In the genomic region with DNA sequence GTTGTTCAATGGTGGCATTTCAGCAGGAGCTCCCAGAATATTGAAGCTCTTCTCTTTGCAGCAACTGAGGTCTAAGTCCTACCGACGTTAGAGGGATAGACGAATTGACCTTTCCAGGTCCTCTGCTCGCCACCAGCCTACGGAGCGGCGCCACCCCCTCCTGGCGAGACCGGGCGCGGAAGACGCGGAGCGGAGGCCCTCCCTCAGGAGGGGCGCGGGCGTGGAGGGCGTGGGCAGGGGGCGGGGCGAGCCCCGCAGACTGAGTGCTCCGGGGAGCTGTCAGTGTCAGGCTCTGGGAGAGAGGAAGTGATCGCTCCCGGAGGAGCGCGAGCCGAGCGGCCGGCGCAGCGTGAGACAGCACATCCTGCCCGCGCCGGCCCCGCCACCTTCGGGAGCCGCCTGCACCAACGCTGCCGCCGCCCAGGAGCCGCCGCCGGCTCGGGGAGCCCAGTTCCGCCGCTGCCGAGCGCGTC, we compare ENCODE assay signal across 8 cellular contexts. TPM values are rescaled to one million over a fixed set of nuclear protein-coding genes. Genes with fewer than 3 reads are reported as not detected.
DNase-seq lines count a peak whose midpoint lies in the region; ATAC-seq and TF ChIP-seq lines count a peak whose summit lies in the region.

A gene (plus strand): TSS at position 257 of the 473 bp plus-strand sequence. CDS start 32,176 bp downstream, outside the sequence.

- H3K79me2 ChIP-seq in OCI-LY1 (ENCODE audit: insufficient read depth, low read length): no peaks in the 10 kb centered on the region
- H3K79me2 ChIP-seq in OCI-LY7 (ENCODE audit: insufficient read depth, low read depth, low read length): no peaks in the 10 kb centered on the region

- H3K36me3 ChIP-seq in OCI-LY1 (ENCODE audit: insufficient read depth, low read length) (no peaks in the 10 kb centered on the region), OCI-LY7 (ENCODE audit: insufficient read depth, low read length) (no peaks in the 10 kb centered on the region)

- no peaks in the 10 kb centered on the region for H3F3A ChIP-seq in OCI-LY1 (ENCODE audit: insufficient read depth, low read length)

- DNase-seq in Daoy (ENCODE audit: low read depth) (peak; percentile 88), HT-29 (ENCODE audit: low spot score) (peak; percentile 60), astrocyte of the hippocampus (ENCODE audit: low read depth, low spot score) (peak; percentile 80), hypothalamus (lab: John Stamatoyannopoulos, UW) (peak in 46 of 51 donors; percentile 9 to 84 (median 52)), putamen (ENCODE audit: low spot score) (peak; percentile 77), OCI-LY7 (ENCODE audit: low spot score) (no peak)

- CTCF ChIA-PET in OCI-LY7 (lab: Charles Lee; ENCODE audit: unreplicated experiment): no interaction called here

- peak within 1 kb of the TSS; percentile 36 for H3K4me2 ChIP-seq in OCI-LY1 (ENCODE audit: low read length)
- no peak within 1 kb of the TSS for H3K4me2 ChIP-seq in OCI-LY7 (ENCODE audit: low read length)

- no peak within 1 kb of the TSS for H2AFZ ChIP-seq in OCI-LY1 (ENCODE audit: low read length)
- no peak within 1 kb of the TSS for H2AFZ ChIP-seq in OCI-LY7 (ENCODE audit: low read length)

- H3K4me3 ChIP-seq in OCI-LY1 (ENCODE audit: low read depth, low read length, poor library complexity, severe bottlenecking) (peak within 1 kb of the TSS; percentile 59), OCI-LY7 (ENCODE audit: low read depth, low read length, poor library complexity, severe bottlenecking) (no peak within 1 kb of the TSS)

- H4K20me1 ChIP-seq in OCI-LY1 (ENCODE audit: insufficient read depth, low read length) (no peaks in the 10 kb centered on the region), OCI-LY7 (ENCODE audit: insufficient read depth, low read length) (no peaks in the 10 kb centered on the region)

- intact Hi-C loops in OCI-LY7 (cut with micrococcal nuclease; ENCODE audit: unreplicated experiment): no loop called here

- ATAC-seq in GM21528 (IDR thresholded peaks at IDR 0.05; ENCODE audit: low FRiP score, unreplicated experiment): peak; percentile 94

- H3K9me3 ChIP-seq in OCI-LY1 (ENCODE audit: low read length) (no peaks in the 10 kb centered on the region), OCI-LY7 (ENCODE audit: low read length) (no peaks in the 10 kb centered on the region)

- H3K9ac ChIP-seq in OCI-LY1 (ENCODE audit: low read length): peak within 1 kb of the TSS; percentile 56; the same call in 1 of the 2 replicates

- POLR2A ChIA-PET in OCI-LY7 (lab: Charles Lee): interaction anchor here (0.7 to 1.3 kb wide), 2 partner anchors 36 to 342 kb away, joined by 4 to 5 read pairs; no protein-coding TSS in a partner anchor

- H3K9me2 ChIP-seq in OCI-LY1 (ENCODE audit: low read depth, low read length) (no peaks in the 10 kb centered on the region), OCI-LY7 (ENCODE audit: insufficient read depth, low read length) (no peaks in the 10 kb centered on the region)

- H3K27ac ChIP-seq in OCI-LY1 (ENCODE audit: low read depth, low read length, poor library complexity, severe bottlenecking): peak within 1 kb of the TSS; percentile 52
- no peak within 1 kb of the TSS for H3K27ac ChIP-seq in OCI-LY7 (ENCODE audit: low read depth, low read length, poor library complexity, severe bottlenecking)

- TF ChIP-seq CTCF in OCI-LY1 (IDR thresholded peaks at IDR 0.05; ENCODE audit: low read length): no peak
- TF ChIP-seq CTCF in OCI-LY7 (conservative IDR thresholded peaks at IDR 0.05; ENCODE audit: low read length): no peak

- H3K27me3 ChIP-seq in OCI-LY1 (ENCODE audit: insufficient read depth, low read length): no peaks in the 10 kb centered on the region

- no TSS peak for BruUV-seq in OCI-LY7 (replicated peaks; lab: Mats Ljungman, UMichigan)

- H3K4me1 ChIP-seq in OCI-LY1 (ENCODE audit: insufficient read depth, low read length, severe bottlenecking) (peaks cover 39% of the 10 kb centered on the region), OCI-LY7 (ENCODE audit: insufficient read depth, low read length, poor library complexity, severe bottlenecking) (no peaks in the 10 kb centered on the region)

RNA-seq across cellular contexts. Expression of the gene that starts here (rescaled TPM):
- total RNA-seq in Daoy (2014; rRNA removed; shearing (Covaris generic)): 5.0 and 8.4 TPM in 2 replicates
- 0.13 and 0.31 TPM in 2 replicates for total RNA-seq in HT-29 (2014; rRNA removed; shearing (Covaris generic))
- total RNA-seq in OCI-LY7 (2014; rRNA removed; shearing (Covaris generic)): not detected in 2 replicates
- total RNA-seq in OCI-LY7 (2022): not detected in 2 replicates

Comparison
In these comparisons a context has a peak if more than half of its experiments do, and no peak if none do; other contexts are left out.
1. Peak in DNase-seq in HT-29; RNA of the gene not detected or under 1 TPM.